16 cellular contexts compared by ENCODE assay signal in genomic region chr1:98949166-98949565, GRCh38. TPM values are rescaled to one million over a fixed set of nuclear protein-coding genes. Genes with fewer than 3 reads are reported as not detected.
DNase-seq lines count a peak whose midpoint lies in the region; TF ChIP-seq lines count a peak whose summit lies in the region.
"Had no signal": no experiment of that assay in that cellular context is flagged by ENCODE, and none has a peak within 500 bp of the region (broad histone marks: within the 10 kb centered on the region; RNA-seq: fewer than 3 reads in every experiment).

No MANE protein-coding gene starts in this region.

- H2BK120ac ChIP-seq in mesenchymal stem cell (ENCODE audit: low read depth, low read length): no peak overlapping the region

- H3K4me3 ChIP-seq in AG10803 (ENCODE audit: low read length) (no peak overlapping the region), adipocyte (ENCODE audit: low read length) (no peak overlapping the region), fibroblast of mammary gland (ENCODE audit: control insufficient read depth, low read depth, low read length) (no peak overlapping the region), mesenchymal stem cell (ENCODE audit: insufficient read depth in 1 of 2, low read depth in 1 of 2, low read length in 2 of 2) (no peak overlapping the region)
- H3K4me3 ChIP-seq: BLaER1 treated with 17β-estradiol and CSF1 and Interleukin-3, amounts not matched to agents 10 nM and 100 nM; HAP-1 had no signal

- no peak overlapping the region for H3K27ac ChIP-seq in mesenchymal stem cell (ENCODE audit: low read length, poor library complexity, severe bottlenecking)
- H3K27ac ChIP-seq: BLaER1 treated with 17β-estradiol and CSF1 and Interleukin-3, amounts not matched to agents 10 nM and 100 nM had no signal

- no peak overlapping the region for H2AFZ ChIP-seq in mesenchymal stem cell (ENCODE audit: low read depth, low read length)

- H2BK15ac ChIP-seq in mesenchymal stem cell (ENCODE audit: low read depth, poor library complexity, severe bottlenecking): no peak overlapping the region

- H3K79me1 ChIP-seq in mesenchymal stem cell (replicated peaks; ENCODE audit: low read length, poor library complexity, severe bottlenecking): no peaks in the 10 kb centered on the region

- H2BK5ac ChIP-seq in mesenchymal stem cell (ENCODE audit: low read depth, low read length, poor library complexity, severe bottlenecking): no peak overlapping the region

- H3K23ac ChIP-seq in mesenchymal stem cell (ENCODE audit: low read length in 2 of 2): no peak overlapping the region

- peak; percentile 57 for DNase-seq in AG10803 (ENCODE audit: low read depth)
- peak; percentile 58 for DNase-seq in adipocyte (ENCODE audit: low read depth)
- DNase-seq in fibroblast of mammary gland (ENCODE audit: low read depth): peak; percentile 31
- DNase-seq in mesenchymal stem cell: no peak
- no peak for DNase-seq in occipital lobe (lab: John Stamatoyannopoulos, UW)
- DNase-seq in GM19238 (ENCODE audit: insufficient read length, low spot score): no peak
- DNase-seq in OCI-M2 (lab: John Stamatoyannopoulos, UW; ENCODE audit: unreplicated experiment): no peak
- DNase-seq in dedifferentiated amniotic fluid mesenchymal stem cell (ENCODE audit: extremely low spot score): no peak
- DNase-seq: 8988T; CD4-positive, CD25-positive, alpha-beta regulatory T cell; DMS53; GF-D8; GOT3 had no signal

- no peak for TF ChIP-seq CTCF in AG10803 (conservative IDR thresholded peaks at IDR 0.05; ENCODE audit: low read length)
- TF ChIP-seq CTCF in fibroblast of mammary gland (conservative IDR thresholded peaks at IDR 0.05; ENCODE audit: control insufficient read depth, insufficient read depth, low read depth, low read length): no peak

- whole genome bisulfite sequencing in mesenchymal stem cell: no CpG with 5 or more reads among the region's 2 CpGs

- H3K9ac ChIP-seq in adipocyte (ENCODE audit: low read length) (no peak overlapping the region), mesenchymal stem cell (ENCODE audit: low read length) (peak overlapping the region; percentile 38)
- H3K9ac ChIP-seq: BLaER1 treated with 17β-estradiol and CSF1 and Interleukin-3, amounts not matched to agents 10 nM and 100 nM had no signal

- H3K4ac ChIP-seq in mesenchymal stem cell (ENCODE audit: low read depth in 1 of 2, low read length in 2 of 2): no peak overlapping the region

- H2BK12ac ChIP-seq in mesenchymal stem cell (ENCODE audit: low read length in 2 of 2): no peak overlapping the region

- H4K8ac ChIP-seq in mesenchymal stem cell (ENCODE audit: low read length): no peak overlapping the region

- no peak overlapping the region for H3K18ac ChIP-seq in mesenchymal stem cell (ENCODE audit: low read depth in 1 of 2, low read length in 2 of 2)

- no peak overlapping the region for H2AK5ac ChIP-seq in mesenchymal stem cell (ENCODE audit: low read length, severe bottlenecking)

- peaks cover 7% of the 10 kb centered on the region for H3K4me1 ChIP-seq in adipocyte (ENCODE audit: control insufficient read depth, insufficient read depth, low read length)
- no peaks in the 10 kb centered on the region for H3K4me1 ChIP-seq in mesenchymal stem cell (ENCODE audit: control insufficient read depth, insufficient read depth, low read depth, low read length)
- H3K4me1 ChIP-seq: BLaER1 treated with 17β-estradiol and CSF1 and Interleukin-3, amounts not matched to agents 10 nM and 100 nM; HAP-1 had no signal

- no peak overlapping the region for H3K4me2 ChIP-seq in mesenchymal stem cell (ENCODE audit: low read length, poor library complexity, severe bottlenecking)
- H3K4me2 ChIP-seq: BLaER1 treated with 17β-estradiol and CSF1 and Interleukin-3, amounts not matched to agents 10 nM and 100 nM had no signal

- no peaks in the 10 kb centered on the region for H3K27me3 ChIP-seq in adipocyte (replicated peaks; ENCODE audit: control insufficient read depth, insufficient read depth, low read length)
- no peaks in the 10 kb centered on the region for H3K27me3 ChIP-seq in mesenchymal stem cell (ENCODE audit: control insufficient read depth in 1 of 2, insufficient read depth in 1 of 2, low read length in 2 of 2)
- H3K27me3 ChIP-seq: BLaER1 treated with 17β-estradiol and CSF1 and Interleukin-3, amounts not matched to agents 10 nM and 100 nM had no signal

- no peaks in the 10 kb centered on the region for H3K36me3 ChIP-seq in adipocyte (ENCODE audit: control insufficient read depth, insufficient read depth, low read length, severe bottlenecking)
- no peaks in the 10 kb centered on the region for H3K36me3 ChIP-seq in mesenchymal stem cell (ENCODE audit: control insufficient read depth in 1 of 2, insufficient read depth in 2 of 2, low read depth in 1 of 2, low read length in 2 of 2)
- H3K36me3 ChIP-seq: BLaER1 treated with 17β-estradiol and CSF1 and Interleukin-3, amounts not matched to agents 10 nM and 100 nM; HAP-1 had no signal

- no peak overlapping the region for H4K91ac ChIP-seq in mesenchymal stem cell (ENCODE audit: low read length)

- H3K9me3 ChIP-seq in adipocyte (ENCODE audit: control insufficient read depth, low read length): no peaks in the 10 kb centered on the region
- no peaks in the 10 kb centered on the region for H3K9me3 ChIP-seq in mesenchymal stem cell (ENCODE audit: control insufficient read depth, low read length)
- H3K9me3 ChIP-seq: BLaER1 treated with 17β-estradiol and CSF1 and Interleukin-3, amounts not matched to agents 10 nM and 100 nM; HAP-1 had no signal

- H3K14ac ChIP-seq in mesenchymal stem cell (ENCODE audit: low read length in 2 of 2): no peak overlapping the region

RNA-seq across cellular contexts. Expression of gene PLPPR5, which starts 55.5 kb away (rescaled TPM):
- polyA plus RNA-seq in mesenchymal stem cell (2013, experiment 1 of 2): not detected
- polyA plus RNA-seq in mesenchymal stem cell (2013, experiment 2 of 2): not detected
- 76.6 TPM for total RNA-seq in occipital lobe
- total RNA-seq: CD4-positive, CD25-positive, alpha-beta regulatory T cell; HepG2 had no signal
- polyA plus RNA-seq: CD4-positive, CD25-positive, alpha-beta regulatory T cell; HepG2 had no signal

Comparison
In these comparisons a context has a peak if more than half of its experiments do, and no peak if none do; other contexts are left out.
1. DNase-seq: peak in AG10803 (single experiment), adipocyte (single experiment) and fibroblast of mammary gland (single experiment); none in mesenchymal stem cell (single experiment), occipital lobe (single experiment), GM19238 (single experiment), OCI-M2 (single experiment) and dedifferentiated amniotic fluid mesenchymal stem cell (single experiment).